8 cellular contexts compared by ENCODE assay signal in genomic region chr19:48445256-48445605, GRCh38.
DNase-seq lines count a peak whose midpoint lies in the region; ATAC-seq and TF ChIP-seq lines count a peak whose summit lies in the region.

No MANE protein-coding gene starts in this region.

- H3K27ac ChIP-seq in HUES48 (ENCODE audit: low read depth, low read length) (peak overlapping the region; percentile 96), brain microvascular endothelial cell (peak overlapping the region; percentile 81)

- H3K9me3 Mint-ChIP-seq in stimulated activated effector memory CD8-positive, alpha-beta T cell treated with anti-CD3 and anti-CD28 coated beads, Interleukin-12 subunit alpha, Interleukin-12 subunit beta, amount 100 ng/mL, for 72 hours: no peaks in the 10 kb centered on the region

- H3K4me3 Mint-ChIP-seq in stimulated activated effector memory CD8-positive, alpha-beta T cell treated with anti-CD3 and anti-CD28 coated beads, Interleukin-12 subunit alpha, Interleukin-12 subunit beta, amount 100 ng/mL, for 72 hours: peak overlapping the region; percentile 90

- H3K27ac Mint-ChIP-seq in stimulated activated effector memory CD8-positive, alpha-beta T cell treated with anti-CD3 and anti-CD28 coated beads, Interleukin-12 subunit alpha, Interleukin-12 subunit beta, amount 100 ng/mL, for 72 hours: peak overlapping the region; percentile 97

- peak overlapping the region; percentile 94; the same call in 1 of the 2 replicates for H3K9ac ChIP-seq in HUES48 (ENCODE audit: low read depth, low read length)

- H3K4me1 ChIP-seq in HUES48 (ENCODE audit: control insufficient read depth, insufficient read depth, low read length): peaks cover 7% of the 10 kb centered on the region; the same call in 1 of the 2 replicates

- peak; percentile 79 for TF ChIP-seq CTCF in brain microvascular endothelial cell (IDR thresholded peaks at IDR 0.05; ENCODE audit: low read depth, low read length, missing control alignments)

- peaks cover 36% of the 10 kb centered on the region for H3K36me3 ChIP-seq in HUES48 (ENCODE audit: control insufficient read depth, insufficient read depth, low read length)
- H3K36me3 ChIP-seq in brain microvascular endothelial cell (replicated peaks): peaks cover 27% of the 10 kb centered on the region

- H3K4me1 Mint-ChIP-seq in stimulated activated effector memory CD8-positive, alpha-beta T cell treated with anti-CD3 and anti-CD28 coated beads, Interleukin-12 subunit alpha, Interleukin-12 subunit beta, amount 100 ng/mL, for 72 hours: peaks cover 35% of the 10 kb centered on the region

- H3K9me3 ChIP-seq in HUES48 (ENCODE audit: control insufficient read depth, insufficient read depth, low read length): no peaks in the 10 kb centered on the region

- H3K36me3 Mint-ChIP-seq in stimulated activated effector memory CD8-positive, alpha-beta T cell treated with anti-CD3 and anti-CD28 coated beads, Interleukin-12 subunit alpha, Interleukin-12 subunit beta, amount 100 ng/mL, for 72 hours: peaks cover 58% of the 10 kb centered on the region

- DNase-seq in D341Med (ENCODE audit: low spot score) (peak; percentile 69), OCI-M2 (lab: John Stamatoyannopoulos, UW; ENCODE audit: unreplicated experiment) (peak; percentile 96), brain microvascular endothelial cell (peak; percentile 92), iPS-NIHi11 (ENCODE audit: low spot score) (peak; percentile 88), germinal center (ENCODE audit: low spot score) (no peak)
- DNase-seq in stimulated activated effector memory CD8-positive, alpha-beta T cell treated with anti-CD3 and anti-CD28 coated beads, Interleukin-12 subunit alpha, Interleukin-12 subunit beta, amount 100 ng/mL, for 72 hours (ENCODE audit: low spot score in 2 of 2): peak in 1 of 2 donors; percentile 70

- peaks cover 25% of the 10 kb centered on the region for H3K27me3 ChIP-seq in HUES48 (ENCODE audit: control insufficient read depth, insufficient read depth, low read length)
- H3K27me3 ChIP-seq in brain microvascular endothelial cell (replicated peaks): peaks cover 17% of the 10 kb centered on the region

- in situ Hi-C loops in brain microvascular endothelial cell (cut with HindIII; ENCODE audit: low pct_ligation_motif_present, low sequenced_read_pairs): no loop called here

- H3K4me3 ChIP-seq in HUES48 (ENCODE audit: low read depth, low read length) (peak overlapping the region; percentile 96), brain microvascular endothelial cell (ENCODE audit: low read depth, low read length) (peak overlapping the region; percentile 97)

- peak; percentile 33 for ATAC-seq in GM19372 (IDR thresholded peaks at IDR 0.05; ENCODE audit: low read depth, unreplicated experiment)
- ATAC-seq in stimulated activated effector memory CD8-positive, alpha-beta T cell treated with anti-CD3 and anti-CD28 coated beads, Interleukin-12 subunit alpha, Interleukin-12 subunit beta, amount 100 ng/mL, for 72 hours: peak; percentile 53
